ENCODE assay signal across 18 cellular contexts in genomic region chr19:16518061-16518460, GRCh38. TPM values are rescaled to one million over a fixed set of nuclear protein-coding genes. Genes with fewer than 3 reads are reported as not detected.
DNase-seq lines count a peak whose midpoint lies in the region; ATAC-seq, FAIRE-seq and TF ChIP-seq lines count a peak whose summit lies in the region.
"Had no signal": no experiment of that assay in that cellular context is flagged by ENCODE, and none has a peak within 500 bp of the region (broad histone marks: within the 10 kb centered on the region; RNA-seq: fewer than 3 reads in every experiment).

No MANE protein-coding gene starts in this region.

- dilution Hi-C loops in IMR-90 (cut with HindIII; ENCODE audit: low sequenced_read_pairs, unreplicated experiment): no loop called here

- ATAC-seq in left ventricle myocardium superior: peak; percentile 5
- ATAC-seq in heart right ventricle: no peak
- no peak for ATAC-seq in IMR-90 (ENCODE audit: low read depth)
- ATAC-seq in K562: no peak

- H2AK5ac ChIP-seq in IMR-90 (ENCODE audit: low read depth, low read length): no peak overlapping the region

- CTCF ChIA-PET in IMR-90 (lab: Yijun Ruan, JAX) (no interaction called here), K562 (lab: Yijun Ruan, JAX; ENCODE audit: low intra/inter-chr PET ratio) (no interaction called here)

- H4K8ac ChIP-seq in IMR-90 (ENCODE audit: low read depth in 2 of 2, low read length in 2 of 2): no peak overlapping the region

- H4K5ac ChIP-seq in IMR-90 (ENCODE audit: low read depth, low read length): no peak overlapping the region

- H2BK120ac ChIP-seq in IMR-90 (ENCODE audit: low read depth, low read length): no peak overlapping the region

- H4K91ac ChIP-seq in IMR-90 (ENCODE audit: insufficient read depth, low read depth, low read length): no peak overlapping the region

- H4K20me1 ChIP-seq in IMR-90 (ENCODE audit: insufficient read depth, low read length) (peaks cover 3% of the 10 kb centered on the region; the same call in 1 of the 2 replicates), K562 (replicated peaks; ENCODE audit: control insufficient read depth, insufficient read depth, low read length) (peaks cover 9% of the 10 kb centered on the region; the same call in 1 of the 2 replicates)

- no peak overlapping the region for H2BK20ac ChIP-seq in IMR-90 (ENCODE audit: low read depth, low read length)

- H3K27me3 ChIP-seq in heart right ventricle (no peaks in the 10 kb centered on the region), IMR-90 (ENCODE audit: control insufficient read depth, insufficient read depth, low read length) (no peaks in the 10 kb centered on the region), K562 (ENCODE audit: control insufficient read depth in 2 of 2, insufficient read depth in 2 of 2, low read length in 2 of 2) (no peaks in the 10 kb centered on the region), spleen (replicated peaks in 1 of 7) (no peaks in the 10 kb centered on the region)
- H3K27me3 ChIP-seq: BLaER1 had no signal

- peaks cover 0 to 13% of the 10 kb centered on the region in 2 experiments; a peak in 3 of 4 replicates for H3K79me1 ChIP-seq in IMR-90 (ENCODE audit: low read depth in 1 of 2, low read length in 2 of 2)

- POLR2A ChIA-PET in IMR-90 (lab: Charles Lee; ENCODE audit: unreplicated experiment) (no interaction called here), K562 (lab: Yijun Ruan, JAX) (interaction anchor here (1.5 to 1.6 kb wide), 2 partner anchors 24 to 110 kb away, joined by 4 to 6 read pairs; partner anchors contain the start of gene MED26)

- H2BK15ac ChIP-seq in IMR-90 (ENCODE audit: low read depth, low read length): no peak overlapping the region

- H3K4me2 ChIP-seq in IMR-90 (ENCODE audit: low read depth, low read length) (no peak overlapping the region), K562 (ENCODE audit: insufficient read depth, low read length) (no peak overlapping the region)
- H3K4me2 ChIP-seq: A549, BLaER1 had no signal

- H3K23ac ChIP-seq in IMR-90 (ENCODE audit: low read depth, low read length): no peak overlapping the region

- BruUV-seq in IMR-90 (replicated peaks; lab: Mats Ljungman, UMichigan) (TSS peak; percentile 93), K562 (replicated peaks; lab: Mats Ljungman, UMichigan) (TSS peak; percentile 77)

- H3K9me3 ChIP-seq in heart right ventricle: no peaks in the 10 kb centered on the region
- H3K9me3 ChIP-seq in IMR-90 (ENCODE audit: control insufficient read depth, insufficient read depth, low read length): no peaks in the 10 kb centered on the region
- H3K9me3 ChIP-seq in K562 (replicated peaks; ENCODE audit: control insufficient read depth, insufficient read depth, low read depth, low read length): no peaks in the 10 kb centered on the region
- no peaks in the 10 kb centered on the region for H3K9me3 ChIP-seq in spleen
- H3K9me3 ChIP-seq: A549, BLaER1 had no signal

- H3K9me1 ChIP-seq in IMR-90 (ENCODE audit: insufficient read depth, low read length) (no peaks in the 10 kb centered on the region), K562 (ENCODE audit: control insufficient read depth, insufficient read depth, low read length) (no peaks in the 10 kb centered on the region)

- FAIRE-seq in K562 (lab: Jason Lieb, UNC): no peak
- FAIRE-seq: A549, D721Med had no signal

- no peak overlapping the region for H3K14ac ChIP-seq in IMR-90 (replicated peaks; ENCODE audit: low read depth, low read length)

- TF ChIP-seq RAD21 in IMR-90 (IDR thresholded peaks at IDR 0.05; ENCODE audit: low read length) (no peak), K562 (CRISPR knock-in tag; conservative IDR thresholded peaks at IDR 0.05 in 1 of 2, IDR thresholded peaks at IDR 0.05 in 1 of 2) (no peak)

- H3K36me3 ChIP-seq in heart right ventricle (peaks cover 0 to 99% (median 60%) of the 10 kb centered on the region in 9 donors), IMR-90 (ENCODE audit: control insufficient read depth, insufficient read depth, low read length) (peaks cover 64% of the 10 kb centered on the region), K562 (ENCODE audit: control insufficient read depth, insufficient read depth, low read length) (peaks cover 76% of the 10 kb centered on the region), spleen (peaks cover 8 to 91% (median 66%) of the 10 kb centered on the region in 6 donors)

- H3K4me1 ChIP-seq in heart right ventricle (no peaks in the 10 kb centered on the region), IMR-90 (ENCODE audit: control insufficient read depth, insufficient read depth, low read length) (no peaks in the 10 kb centered on the region), K562 (replicated peaks in 1 of 2; ENCODE audit: control insufficient read depth in 2 of 2, insufficient read depth in 2 of 2, low read length in 2 of 2) (peaks cover 0 to 14% of the 10 kb centered on the region in 2 experiments; a peak in 2 of 5 replicates), spleen (peaks cover 0 to 16% (median 6%) of the 10 kb centered on the region in 6 donors)
- H3K4me1 ChIP-seq: A549 had no signal

- H3K9ac ChIP-seq in IMR-90 (ENCODE audit: low read depth, low read length) (no peak overlapping the region), K562 (ENCODE audit: insufficient read depth in 1 of 2, low read depth in 2 of 2, low read length in 2 of 2) (no peak overlapping the region)
- H3K9ac ChIP-seq: BLaER1 had no signal

- DNase-seq in left ventricle myocardium superior (no peak), heart right ventricle (no peak), IMR-90 (no peak), K562 (ENCODE audit: extremely low read depth in 1 of 4, low spot score in 3 of 4) (peak in 1 of 4 experiments; percentile 15), spleen (no peak), nucleus accumbens (lab: John Stamatoyannopoulos, UW) (no peak), medulla oblongata (ENCODE audit: extremely low spot score) (no peak)
- DNase-seq in activated CD4-positive, alpha-beta T cell treated with anti-CD3 and anti-CD28 coated beads, Interleukin-2, amount 50 U/mL, for 1 hour: no peak
- DNase-seq: CD4-positive, alpha-beta memory T cell; HCEC 1CT; KBM-7; NCI-H1694 treated with DMSO at 0.1 percent for 48 hours; SIG-M5 had no signal

- no peak overlapping the region for H2BK5ac ChIP-seq in IMR-90 (ENCODE audit: low read depth, low read length, poor library complexity, severe bottlenecking)

- intact Hi-C loops in left ventricle myocardium superior (cut with micrococcal nuclease) (no loop called here), heart right ventricle (cut with DNase I) (no loop called here), IMR-90 (cut with micrococcal nuclease) (no loop called here), K562 (cut with micrococcal nuclease) (no loop called here), spleen (cut with DNase I; ENCODE audit: low total_unique reads) (no loop called here)

- TF ChIP-seq POLR2A in IMR-90 (IDR thresholded peaks at IDR 0.05; ENCODE audit: low read depth, low read length) (no peak), K562 (conservative IDR thresholded peaks at IDR 0.05) (no peak), spleen (IDR thresholded peaks at IDR 0.05) (no peak)

- H3K4me3 ChIP-seq in heart right ventricle (no peak overlapping the region), IMR-90 (ENCODE audit: insufficient read depth, low read depth, low read length) (no peak overlapping the region), K562 (no peak overlapping the region), spleen (no peak overlapping the region)
- H3K4me3 ChIP-seq: A549, BLaER1 had no signal

- no peak overlapping the region for H3K56ac ChIP-seq in IMR-90 (ENCODE audit: extremely low read depth, insufficient read depth, low read length)

- no peaks in the 10 kb centered on the region for H3K79me2 ChIP-seq in K562 (ENCODE audit: control insufficient read depth, insufficient read depth, low read length)

- no peak for TF ChIP-seq CTCF in heart right ventricle (IDR thresholded peaks at IDR 0.05)
- TF ChIP-seq CTCF in IMR-90 (conservative IDR thresholded peaks at IDR 0.05; ENCODE audit: low read depth, low read length): no peak
- TF ChIP-seq CTCF in K562 (IDR thresholded peaks at IDR 0.05 in 2 of 3, conservative IDR thresholded peaks at IDR 0.05 in 1 of 3; ENCODE audit: insufficient read depth in 2 of 3, low read depth in 1 of 3, low read length in 3 of 3): no peak
- no peak for TF ChIP-seq CTCF in spleen (IDR thresholded peaks at IDR 0.05 in 8 of 11, conservative IDR thresholded peaks at IDR 0.05 in 3 of 11)

- in situ Hi-C loops in IMR-90 (cut with MboI; ENCODE audit: low sequenced_read_pairs): no loop called here
- in situ Hi-C loops in K562 (cut with MboI): no loop called here

- H3K4ac ChIP-seq in IMR-90 (ENCODE audit: low read depth, low read length): no peak overlapping the region

- H3K27ac ChIP-seq in heart right ventricle: no peak overlapping the region
- H3K27ac ChIP-seq in IMR-90 (ENCODE audit: insufficient read depth, low read length): no peak overlapping the region
- no peak overlapping the region for H3K27ac ChIP-seq in K562 (ENCODE audit: extremely low read depth, low read depth, low read length)
- peak overlapping the region in 5 of 8 donors; percentile 13 to 46 (median 35) for H3K27ac ChIP-seq in spleen
- H3K27ac ChIP-seq: A549, BLaER1 had no signal

- TF ChIP-seq EP300 in K562 (IDR thresholded peaks at IDR 0.05; ENCODE audit: low read length): no peak

- no peak overlapping the region for H2AK9ac ChIP-seq in IMR-90 (replicated peaks; ENCODE audit: low read depth, low read length, poor library complexity)

- 85 to 88% methylated on average over 14 of the region's 14 CpGs for WGBS in heart right ventricle, 2 donors
- 87% methylated on average over 3 of the region's 14 CpGs; no CpG with 5 or more reads in 1 of the 2 experiments for WGBS in IMR-90 (ENCODE audit: extremely low coverage in 2 of 2, insufficient read length in 1 of 2), 2 experiments
- WGBS in K562 (ENCODE audit: insufficient coverage, low coverage, missing lambda C conversion rate): 93% methylated on average over 14 of the region's 14 CpGs
- 85 to 92% (median 87%) methylated on average over 14 of the region's 14 CpGs for WGBS in spleen, 5 donors

- H2AFZ ChIP-seq in IMR-90 (replicated peaks; ENCODE audit: low read length, poor library complexity): no peak overlapping the region
- H2AFZ ChIP-seq in K562 (ENCODE audit: low read depth, low read length): no peak overlapping the region

- no peak overlapping the region for H3K18ac ChIP-seq in IMR-90 (ENCODE audit: low read depth, low read length)

RNA-seq across cellular contexts. Expression of gene C19orf44, which starts 21.9 kb away (rescaled TPM):
- total RNA-seq in left ventricle myocardium superior (4.3 TPM), heart right ventricle (1 to 10 TPM; 1.6 to 3.5 (median 2.9) TPM), IMR-90 (2012; rRNA removed) (1.4 and 1.7 TPM in 2 replicates), K562 (2014; rRNA removed) (2.2 and 4.1 TPM in 2 replicates), K562 (2014; rRNA removed; fragmentation: Illumina TruSeq; extraction: Trizol) (3.5 and 4.2 TPM in 2 replicates), K562 (2015; rRNA removed; fragmentation: Illumina TruSeq; extraction: Trizol) (3.5 and 3.8 TPM in 2 replicates), K562 (2021) (4.7 and 6.6 TPM in 2 replicates), spleen (1 to 10 TPM; 3.1 to 7.5 (median 4.8) TPM)
- polyA plus RNA-seq in heart right ventricle (1 to 10 TPM; 3.0 to 4.1 TPM), IMR-90 (2012; rRNA removed) (3.8 and 4.1 TPM in 2 replicates), K562 (2011; rRNA removed) (2.8 TPM in 2 replicates), K562 (2014; fragmentation: Illumina TruSeq; extraction: Trizol) (4.7 and 7.7 TPM in 2 replicates), K562 (2014; fragmentation: Nextera tagmentation; extraction: Ambion mirVana) (under 1 TPM; 0.41 to 0.51 TPM), K562 (2014; rRNA removed) (4.3 and 5.2 TPM in 2 replicates), spleen (1 to 10 TPM; 2.3 to 4.3 (median 3.8) TPM)
- polyA plus RNA-seq in IMR-90 (2012; cell fraction: cytosol; rRNA removed): 1.8 and 3.0 TPM in 2 replicates
- polyA plus RNA-seq in IMR-90 (2012; cell fraction: nucleus; rRNA removed; ENCODE audit: low replicate concordance): 8.5 and 9.5 TPM in 2 replicates
- 21.2 and 28.6 TPM in 2 replicates for total RNA-seq in K562 (2011; cell fraction: chromatin; rRNA removed; ENCODE audit: low replicate concordance)
- 10.8 and 13.3 TPM in 2 replicates for total RNA-seq in K562 (2011; cell fraction: nucleolus; rRNA removed)
- total RNA-seq in K562 (2011; cell fraction: nucleoplasm; rRNA removed): 10.6 and 15.0 TPM in 2 replicates
- polyA plus RNA-seq in K562 (2011; cell fraction: cytosol; rRNA removed): 1.9 and 3.4 TPM in 2 replicates
- 5.4 and 11.4 TPM in 2 replicates for polyA plus RNA-seq in K562 (2011; cell fraction: nucleus; rRNA removed)
- 3.7 and 4.9 TPM in 2 replicates for polyA plus RNA-seq in K562 (2012)
- polyA minus RNA-seq in K562 (2011; rRNA and poly(A)+ RNA removed): 1.9 and 2.1 TPM in 2 replicates
- polyA minus RNA-seq in K562 (2011; cell fraction: cytosol; rRNA and poly(A)+ RNA removed): 2.7 and 4.2 TPM in 2 replicates
- 4.4 and 5.7 TPM in 2 replicates for polyA minus RNA-seq in K562 (2011; cell fraction: nucleus; rRNA and poly(A)+ RNA removed)

RNA-seq across cellular contexts. Expression of gene CALR3, which starts 22.1 kb away (rescaled TPM):
- total RNA-seq in left ventricle myocardium superior (not detected), heart right ventricle (under 1 TPM in 1 of 10 donors, not detected in 9; 0.22 TPM), IMR-90 (2012; rRNA removed) (not detected in 2 replicates), K562 (2014; rRNA removed) (0.41 TPM in 1 of 2 replicates, not detected in the other), K562 (2014; rRNA removed; fragmentation: Illumina TruSeq; extraction: Trizol) (0.18 and 0.19 TPM in 2 replicates), K562 (2015; rRNA removed; fragmentation: Illumina TruSeq; extraction: Trizol) (not detected in 2 replicates), K562 (2021) (not detected in 2 replicates), spleen (not detected)
- polyA plus RNA-seq in heart right ventricle (not detected), IMR-90 (2012; rRNA removed) (not detected in 2 replicates), K562 (2011; rRNA removed) (0.15 TPM in 1 of 2 replicates, not detected in the other), K562 (2014; fragmentation: Illumina TruSeq; extraction: Trizol) (not detected in 2 replicates), K562 (2014; fragmentation: Nextera tagmentation; extraction: Ambion mirVana) (under 1 TPM; 0.22 to 0.24 TPM), K562 (2014; rRNA removed) (not detected in 2 replicates), spleen (under 1 TPM; 0.07 to 0.10 (median 0.08) TPM)
- not detected in 2 replicates for polyA plus RNA-seq in IMR-90 (2012; cell fraction: cytosol; rRNA removed)
- 0.06 TPM in 1 of 2 replicates, not detected in the other for polyA plus RNA-seq in IMR-90 (2012; cell fraction: nucleus; rRNA removed; ENCODE audit: low replicate concordance)
- total RNA-seq in K562 (2011; cell fraction: chromatin; rRNA removed; ENCODE audit: low replicate concordance): not detected in 2 replicates
- not detected in 2 replicates for total RNA-seq in K562 (2011; cell fraction: nucleolus; rRNA removed)
- not detected in 2 replicates for total RNA-seq in K562 (2011; cell fraction: nucleoplasm; rRNA removed)
- not detected in 2 replicates for polyA plus RNA-seq in K562 (2011; cell fraction: cytosol; rRNA removed)
- not detected in 2 replicates for polyA plus RNA-seq in K562 (2011; cell fraction: nucleus; rRNA removed)
- 0.07 TPM in 1 of 2 replicates, not detected in the other for polyA plus RNA-seq in K562 (2012)
- polyA minus RNA-seq in K562 (2011; rRNA and poly(A)+ RNA removed): 0.24 TPM in 1 of 2 replicates, not detected in the other
- not detected in 2 replicates for polyA minus RNA-seq in K562 (2011; cell fraction: cytosol; rRNA and poly(A)+ RNA removed)
- not detected in 2 replicates for polyA minus RNA-seq in K562 (2011; cell fraction: nucleus; rRNA and poly(A)+ RNA removed)
- total RNA-seq: CD4-positive, alpha-beta memory T cell; NCI-H460; RPMI7951 had no signal
- polyA plus RNA-seq: CD4-positive, alpha-beta memory T cell had no signal

RNA-seq across cellular contexts. Expression of gene CHERP, which starts 24.2 kb away (rescaled TPM):
- total RNA-seq in left ventricle myocardium superior: 19.1 TPM
- 10 to 100 TPM; 20.0 to 26.6 (median 22.6) TPM for total RNA-seq in heart right ventricle
- polyA plus RNA-seq in heart right ventricle: 10 to 100 TPM; 11.3 to 16.4 TPM
- total RNA-seq in IMR-90 (2012; rRNA removed): 0.54 and 1.1 TPM in 2 replicates
- 13.5 and 15.6 TPM in 2 replicates for polyA plus RNA-seq in IMR-90 (2012; rRNA removed)
- polyA plus RNA-seq in IMR-90 (2012; cell fraction: cytosol; rRNA removed): 9.4 and 12.9 TPM in 2 replicates
- 37.1 and 59.7 TPM in 2 replicates for polyA plus RNA-seq in IMR-90 (2012; cell fraction: nucleus; rRNA removed; ENCODE audit: low replicate concordance)
- 69.6 and 152 TPM in 2 replicates for total RNA-seq in K562 (2011; cell fraction: chromatin; rRNA removed; ENCODE audit: low replicate concordance)
- total RNA-seq in K562 (2011; cell fraction: nucleolus; rRNA removed): 74.1 and 82.9 TPM in 2 replicates
- total RNA-seq in K562 (2011; cell fraction: nucleoplasm; rRNA removed): 82.4 and 95.0 TPM in 2 replicates
- 7.8 and 9.6 TPM in 2 replicates for total RNA-seq in K562 (2014; rRNA removed)
- total RNA-seq in K562 (2014; rRNA removed; fragmentation: Illumina TruSeq; extraction: Trizol): 4.5 and 6.9 TPM in 2 replicates
- total RNA-seq in K562 (2015; rRNA removed; fragmentation: Illumina TruSeq; extraction: Trizol): 10.1 and 10.8 TPM in 2 replicates
- total RNA-seq in K562 (2021): 76.7 and 85.1 TPM in 2 replicates
- polyA plus RNA-seq in K562 (2011; rRNA removed): 4.9 and 9.0 TPM in 2 replicates
- polyA plus RNA-seq in K562 (2011; cell fraction: cytosol; rRNA removed): 5.3 and 7.6 TPM in 2 replicates
- 47.7 and 60.8 TPM in 2 replicates for polyA plus RNA-seq in K562 (2011; cell fraction: nucleus; rRNA removed)
- 37.7 and 48.9 TPM in 2 replicates for polyA plus RNA-seq in K562 (2012)
- 26.3 and 41.8 TPM in 2 replicates for polyA plus RNA-seq in K562 (2014; fragmentation: Illumina TruSeq; extraction: Trizol)
- polyA plus RNA-seq in K562 (2014; fragmentation: Nextera tagmentation; extraction: Ambion mirVana): under 1 TPM; 0.60 to 0.75 TPM
- 34.3 and 36.7 TPM in 2 replicates for polyA plus RNA-seq in K562 (2014; rRNA removed)
- polyA minus RNA-seq in K562 (2011; rRNA and poly(A)+ RNA removed): 4.3 and 4.9 TPM in 2 replicates
- polyA minus RNA-seq in K562 (2011; cell fraction: cytosol; rRNA and poly(A)+ RNA removed): 24.6 and 35.2 TPM in 2 replicates
- 23.3 and 23.4 TPM in 2 replicates for polyA minus RNA-seq in K562 (2011; cell fraction: nucleus; rRNA and poly(A)+ RNA removed)
- 10 to 100 TPM; 19.7 to 55.6 (median 43.8) TPM for total RNA-seq in spleen
- 10 to 100 TPM; 14.3 to 32.5 (median 16.7) TPM for polyA plus RNA-seq in spleen

RNA-seq across cellular contexts. Expression of gene EPS15L1, which starts 46.3 kb away (rescaled TPM):
- total RNA-seq in left ventricle myocardium superior (81.2 TPM), heart right ventricle (10 to 100 TPM; 46.9 to 70.1 (median 57.4) TPM), IMR-90 (2012; rRNA removed) (7.5 and 9.2 TPM in 2 replicates), K562 (2014; rRNA removed) (11.0 and 13.5 TPM in 2 replicates), K562 (2014; rRNA removed; fragmentation: Illumina TruSeq; extraction: Trizol) (12.2 and 12.3 TPM in 2 replicates), K562 (2015; rRNA removed; fragmentation: Illumina TruSeq; extraction: Trizol) (14.7 and 15.9 TPM in 2 replicates), K562 (2021) (37.1 and 38.1 TPM in 2 replicates), spleen (10 to 100 TPM; 28.3 to 81.7 (median 50.3) TPM)
- polyA plus RNA-seq in heart right ventricle (10 to 100 TPM; 41.3 to 79.7 TPM), IMR-90 (2012; rRNA removed) (21.7 and 22.1 TPM in 2 replicates), K562 (2011; rRNA removed) (7.4 and 16.2 TPM in 2 replicates), K562 (2014; fragmentation: Illumina TruSeq; extraction: Trizol) (25.1 and 28.4 TPM in 2 replicates), K562 (2014; fragmentation: Nextera tagmentation; extraction: Ambion mirVana) (1 to 10 TPM; 4.7 TPM), K562 (2014; rRNA removed) (15.6 and 18.7 TPM in 2 replicates), spleen (10 to 100 TPM; 17.0 to 29.3 (median 20.0) TPM)
- 13.0 and 16.4 TPM in 2 replicates for polyA plus RNA-seq in IMR-90 (2012; cell fraction: cytosol; rRNA removed)
- polyA plus RNA-seq in IMR-90 (2012; cell fraction: nucleus; rRNA removed; ENCODE audit: low replicate concordance): 24.6 and 32.5 TPM in 2 replicates
- total RNA-seq in K562 (2011; cell fraction: chromatin; rRNA removed; ENCODE audit: low replicate concordance): 81.9 and 116 TPM in 2 replicates
- total RNA-seq in K562 (2011; cell fraction: nucleolus; rRNA removed): 54.3 and 56.0 TPM in 2 replicates
- total RNA-seq in K562 (2011; cell fraction: nucleoplasm; rRNA removed): 55.7 and 62.1 TPM in 2 replicates
- polyA plus RNA-seq in K562 (2011; cell fraction: cytosol; rRNA removed): 9.5 and 11.2 TPM in 2 replicates
- polyA plus RNA-seq in K562 (2011; cell fraction: nucleus; rRNA removed): 18.8 and 20.5 TPM in 2 replicates
- 31.3 and 33.6 TPM in 2 replicates for polyA plus RNA-seq in K562 (2012)
- 15.2 and 18.3 TPM in 2 replicates for polyA minus RNA-seq in K562 (2011; rRNA and poly(A)+ RNA removed)
- 13.2 and 27.3 TPM in 2 replicates for polyA minus RNA-seq in K562 (2011; cell fraction: cytosol; rRNA and poly(A)+ RNA removed)
- polyA minus RNA-seq in K562 (2011; cell fraction: nucleus; rRNA and poly(A)+ RNA removed): 17.1 and 27.9 TPM in 2 replicates

RNA-seq across cellular contexts. Expression of gene SLC35E1, which starts 54.2 kb away (rescaled TPM):
- 22.9 TPM for total RNA-seq in left ventricle myocardium superior
- 10 to 100 TPM; 20.8 to 29.0 (median 23.6) TPM for total RNA-seq in heart right ventricle
- 10 to 100 TPM; 22.9 to 25.6 TPM for polyA plus RNA-seq in heart right ventricle
- total RNA-seq in IMR-90 (2012; rRNA removed): 22.6 and 25.8 TPM in 2 replicates
- 38.0 and 46.7 TPM in 2 replicates for polyA plus RNA-seq in IMR-90 (2012; rRNA removed)
- polyA plus RNA-seq in IMR-90 (2012; cell fraction: cytosol; rRNA removed): 18.1 and 27.8 TPM in 2 replicates
- polyA plus RNA-seq in IMR-90 (2012; cell fraction: nucleus; rRNA removed; ENCODE audit: low replicate concordance): 33.2 and 71.8 TPM in 2 replicates
- total RNA-seq in K562 (2011; cell fraction: chromatin; rRNA removed; ENCODE audit: low replicate concordance): 132 and 248 TPM in 2 replicates
- 136 and 163 TPM in 2 replicates for total RNA-seq in K562 (2011; cell fraction: nucleolus; rRNA removed)
- total RNA-seq in K562 (2011; cell fraction: nucleoplasm; rRNA removed): 156 and 184 TPM in 2 replicates
- total RNA-seq in K562 (2014; rRNA removed): 18.5 and 24.4 TPM in 2 replicates
- 27.8 and 28.4 TPM in 2 replicates for total RNA-seq in K562 (2014; rRNA removed; fragmentation: Illumina TruSeq; extraction: Trizol)
- total RNA-seq in K562 (2015; rRNA removed; fragmentation: Illumina TruSeq; extraction: Trizol): 25.7 and 27.3 TPM in 2 replicates
- total RNA-seq in K562 (2021): 40.1 and 44.5 TPM in 2 replicates
- polyA plus RNA-seq in K562 (2011; rRNA removed): 28.0 and 40.1 TPM in 2 replicates
- 41.7 and 60.4 TPM in 2 replicates for polyA plus RNA-seq in K562 (2011; cell fraction: cytosol; rRNA removed)
- polyA plus RNA-seq in K562 (2011; cell fraction: nucleus; rRNA removed): 28.4 and 51.0 TPM in 2 replicates
- 23.2 and 28.7 TPM in 2 replicates for polyA plus RNA-seq in K562 (2012)
- 31.3 and 34.3 TPM in 2 replicates for polyA plus RNA-seq in K562 (2014; fragmentation: Illumina TruSeq; extraction: Trizol)
- 10 to 100 TPM; 15.0 to 16.1 TPM for polyA plus RNA-seq in K562 (2014; fragmentation: Nextera tagmentation; extraction: Ambion mirVana)
- 19.3 and 29.4 TPM in 2 replicates for polyA plus RNA-seq in K562 (2014; rRNA removed)
- polyA minus RNA-seq in K562 (2011; rRNA and poly(A)+ RNA removed): 54.7 and 61.3 TPM in 2 replicates
- 47.2 and 51.0 TPM in 2 replicates for polyA minus RNA-seq in K562 (2011; cell fraction: cytosol; rRNA and poly(A)+ RNA removed)
- 20.2 and 28.9 TPM in 2 replicates for polyA minus RNA-seq in K562 (2011; cell fraction: nucleus; rRNA and poly(A)+ RNA removed)
- total RNA-seq in spleen: 10 to 100 TPM; 26.8 to 36.6 (median 33.0) TPM
- polyA plus RNA-seq in spleen: 10 to 100 TPM; 13.2 to 21.8 (median 16.4) TPM

Comparison
In these comparisons a context has a peak if more than half of its experiments do, and no peak if none do; other contexts are left out.
1. H3K27ac ChIP-seq: peak in spleen (5 of 8); none in heart right ventricle (0 of 10), IMR-90 (single experiment) and K562 (single experiment).